In the genomic region with DNA sequence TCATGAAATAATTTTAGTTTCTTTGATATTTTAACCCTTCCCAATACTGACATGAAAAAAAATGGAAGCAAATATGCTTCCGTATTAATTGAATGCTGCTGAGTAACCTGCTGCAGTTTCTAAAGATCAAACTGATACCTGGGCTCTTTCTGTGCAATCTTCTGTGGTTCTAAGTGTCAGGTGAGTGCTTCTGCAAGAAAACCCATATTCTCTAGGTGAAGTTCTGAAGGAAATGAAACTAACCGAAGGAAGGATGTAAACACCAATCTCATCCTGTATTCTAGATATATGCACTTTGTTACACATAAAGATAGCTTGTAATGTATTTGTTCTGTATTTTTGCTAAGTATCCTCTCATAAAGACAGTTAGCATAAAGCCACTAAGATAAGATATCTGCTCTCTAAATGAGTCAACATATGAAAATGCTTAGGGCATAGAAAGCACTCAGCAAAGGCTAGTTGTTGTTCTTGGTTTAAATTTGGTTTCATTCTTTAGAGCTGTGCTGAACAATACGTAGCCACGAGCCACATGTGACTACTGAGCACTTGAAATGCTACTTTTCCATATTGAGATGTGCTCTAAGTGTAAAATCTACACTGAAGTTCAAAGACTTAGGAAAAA, we compare ENCODE assay signal across 8 cellular contexts. TPM values are rescaled to one million over a fixed set of nuclear protein-coding genes. Genes with fewer than 3 reads are reported as not detected.
DNase-seq lines count a peak whose midpoint lies in the region; ATAC-seq and TF ChIP-seq lines count a peak whose summit lies in the region.

No MANE protein-coding gene starts in this region.

- H3K4me1 ChIP-seq in fibroblast of lung (ENCODE audit: control insufficient read depth, extremely low read depth, insufficient read depth, low read length), result peaks cover 23% of the 10 kb centered on the region

- ATAC-seq in GM21515 (IDR thresholded peaks at IDR 0.05; ENCODE audit: unreplicated experiment) (peak; percentile 97), HG03558 (IDR thresholded peaks at IDR 0.05; ENCODE audit: extremely low read depth, unreplicated experiment) (peak; percentile 98)

- TF ChIP-seq CTCF in GM13977 (IDR thresholded peaks at IDR 0.05; ENCODE audit: extremely low read depth, insufficient read depth, missing control alignments), result no peak
- no peak for TF ChIP-seq CTCF in fibroblast of lung (conservative IDR thresholded peaks at IDR 0.05 in 1 of 2, IDR thresholded peaks at IDR 0.05 in 1 of 2; ENCODE audit: low read depth in 1 of 2, low read length in 2 of 2)

- in situ Hi-C loops in GM13977 (cut with MboI; ENCODE audit: low pct_unique_long_range_greater_than_20kb, low sequenced_read_pairs, unreplicated experiment), result no loop called here

- no peaks in the 10 kb centered on the region for H3K9me3 ChIP-seq in fibroblast of lung (ENCODE audit: control insufficient read depth, insufficient read depth, low read depth, low read length)

- no peak overlapping the region for H3K27ac ChIP-seq in fibroblast of lung (ENCODE audit: insufficient read depth, low read length)

- CTCF ChIA-PET in HEK293T (lab: Yijun Ruan, JAX), result interaction anchor here (1.2 kb wide), 1 partner anchor 12 kb away, joined by 3 read pairs; no protein-coding TSS in a partner anchor

- H3K9ac ChIP-seq in fibroblast of lung (ENCODE audit: insufficient read depth, low read length), result no peak overlapping the region

- peak overlapping the region in 2 of 4 experiments; percentile 9 to 41 for H3K4me3 ChIP-seq in fibroblast of lung (replicated peaks in 1 of 4; ENCODE audit: control extremely low read depth in 1 of 4, insufficient read depth in 1 of 4, low read depth in 3 of 4, low read length in 4 of 4)

- peak; percentile 20 for DNase-seq in GM13977 (ENCODE audit: low spot score)
- DNase-seq in fibroblast of lung (ENCODE audit: low read depth in 2 of 2), result peak; percentile 56 to 69
- no peak for DNase-seq in HEK293T (ENCODE audit: extremely low spot score)
- DNase-seq in glomerular visceral epithelial cell (ENCODE audit: extremely low spot score), result no peak
- no peak for DNase-seq in SIG-M5 (lab: John Stamatoyannopoulos, UW)
- DNase-seq in activated CD8-positive, alpha-beta memory T cell treated with anti-CD3 and anti-CD28 coated beads, Interleukin-2, amount 50 U/mL, for 48 hours, result no peak

- peak overlapping the region; percentile 90 for H3K4me2 ChIP-seq in fibroblast of lung (ENCODE audit: extremely low read depth, insufficient read depth, low read length)

- H4K20me1 ChIP-seq in fibroblast of lung (ENCODE audit: control insufficient read depth, extremely low read depth, insufficient read depth, low read length), result no peaks in the 10 kb centered on the region

- no peak overlapping the region for H2AFZ ChIP-seq in fibroblast of lung (ENCODE audit: low read length)

- no peaks in the 10 kb centered on the region for H3K36me3 ChIP-seq in fibroblast of lung (ENCODE audit: control insufficient read depth, insufficient read depth, low read length)

- POLR2A ChIA-PET in HEK293T (lab: Yijun Ruan, JAX), result no interaction called here

- H3K79me2 ChIP-seq in fibroblast of lung (ENCODE audit: control insufficient read depth, insufficient read depth, low read length), result peaks cover 12% of the 10 kb centered on the region

- H3K27me3 ChIP-seq in fibroblast of lung (ENCODE audit: control insufficient read depth, insufficient read depth, low read length), result no peaks in the 10 kb centered on the region

TF ChIP-seq in HEK293T, 16 proteins besides CTCF, POLR2A, EP300 and RAD21:
- TF ChIP-seq CTBP1 (IDR thresholded peaks at IDR 0.05; ENCODE audit: borderline replicate concordance) (no peak), ARNT (IDR thresholded peaks at IDR 0.05) (no peak), SUZ12 (IDR thresholded peaks at IDR 0.05) (no peak), FOXA1 (IDR thresholded peaks at IDR 0.05) (no peak), TARDBP (IDR thresholded peaks at IDR 0.05) (no peak), L3MBTL2 (conservative IDR thresholded peaks at IDR 0.05) (no peak), ZNF384 (IDR thresholded peaks at IDR 0.05) (no peak), BHLHE40 (IDR thresholded peaks at IDR 0.05; ENCODE audit: borderline replicate concordance) (no peak), LEF1 (IDR thresholded peaks at IDR 0.05; ENCODE audit: borderline replicate concordance) (no peak), SP1 (IDR thresholded peaks at IDR 0.05) (no peak), ELF4 (IDR thresholded peaks at IDR 0.05) (no peak), HDGF (IDR thresholded peaks at IDR 0.05; ENCODE audit: borderline replicate concordance) (no peak)

RNA-seq across cellular contexts. Expression of a gene that starts 52.0 kb away (rescaled TPM):
- 50.1 and 75.5 TPM in 2 replicates for total RNA-seq in fibroblast of lung
- polyA plus RNA-seq in fibroblast of lung, result 9.4 and 32.9 TPM in 2 replicates
- 6.2 and 20.8 TPM in 2 replicates for polyA plus RNA-seq in fibroblast of lung (2012)
- polyA minus RNA-seq in fibroblast of lung (ENCODE audit: low replicate concordance), result 15.9 and 34.7 TPM in 2 replicates

Comparison
In these comparisons a context has a peak if more than half of its experiments do, and no peak if none do; other contexts are left out.
1. DNase-seq: peak in GM13977 (single experiment) and fibroblast of lung (2 of 2); none in HEK293T (single experiment), glomerular visceral epithelial cell (single experiment), SIG-M5 (single experiment) and activated CD8-positive, alpha-beta memory T cell treated with anti-CD3 and anti-CD28 coated beads, Interleukin-2, amount 50 U/mL, for 48 hours (single experiment).